10 cellular contexts compared by ENCODE assay signal in the genomic region with DNA sequence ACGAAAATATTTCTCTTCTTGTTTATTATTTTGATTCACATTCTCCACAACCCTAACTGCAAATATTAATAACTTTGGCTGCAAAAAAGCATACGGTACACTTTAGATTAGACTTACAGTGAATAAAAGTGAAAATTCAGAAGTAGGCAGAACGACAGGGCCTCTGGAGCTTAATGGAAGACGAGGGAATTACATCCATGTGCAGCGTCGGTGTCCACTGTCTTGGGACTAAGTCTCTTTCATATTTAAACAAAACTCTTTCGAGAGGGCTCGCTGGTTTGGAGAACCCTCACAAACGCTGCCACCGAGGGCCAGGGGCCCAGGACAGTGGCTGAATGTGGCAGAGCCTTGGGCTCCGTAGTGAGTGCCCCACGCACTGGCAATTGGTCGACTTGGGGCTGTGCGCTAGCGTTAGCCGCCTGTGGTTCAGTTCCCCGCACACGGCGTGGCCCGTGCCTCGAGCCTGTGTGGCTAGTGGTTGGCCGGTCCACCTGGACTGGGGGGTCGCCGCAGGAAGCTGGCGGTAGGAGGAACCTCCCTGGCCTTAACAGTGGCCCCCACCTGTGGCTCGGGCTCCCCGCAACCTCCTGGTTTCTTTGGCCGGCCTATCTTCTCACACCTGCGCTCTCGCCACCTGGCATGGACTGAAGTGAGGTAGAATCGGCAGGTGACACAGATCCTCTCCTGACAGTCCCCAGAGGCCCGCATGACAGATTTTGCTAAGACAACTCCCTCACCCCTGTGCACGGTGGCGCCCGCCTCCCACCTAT. TPM values are rescaled to one million over a fixed set of nuclear protein-coding genes. Genes with fewer than 3 reads are reported as not detected.
DNase-seq lines count a peak whose midpoint lies in the region; ATAC-seq, FAIRE-seq and TF ChIP-seq lines count a peak whose summit lies in the region.
"Had no signal": no experiment of that assay in that cellular context is flagged by ENCODE, and none has a peak within 500 bp of the region (broad histone marks: within the 10 kb centered on the region; RNA-seq: fewer than 3 reads in every experiment).

No MANE protein-coding gene starts in this region.

- DNase-seq in HepG2 (ENCODE audit: low spot score) (no peak), right lobe of liver (no peak), RPMI8226 (peak; percentile 11), left colon (no peak), upper lobe of left lung (peak in 1 of 2 donors; percentile 72), C1 segment of cervical spinal cord (lab: John Stamatoyannopoulos, UW) (no peak), cerebellum (ENCODE audit: low spot score) (no peak)
- DNase-seq: activated T-cell treated with anti-CD3 and anti-CD28 coated beads, Interleukin-2, amount 50 U/mL, for 4 hours had no signal

- H3K27ac ChIP-seq in HepG2 (ENCODE audit: extremely low read length, insufficient read depth, low read length) (no peak overlapping the region), right lobe of liver (no peak overlapping the region), upper lobe of left lung (no peak overlapping the region)
- H3K27ac ChIP-seq: HL-60 had no signal

- no peak overlapping the region for H3K27ac Mint-ChIP-seq in stimulated activated memory B cell treated with anti-CD40 and anti-IgM and Interleukin-4, amounts not matched to agents 10 μg/mL and 1 μg/mL and 100 μg/mL, for 72 hours

- in situ Hi-C loops in HepG2 (cut with HindIII; ENCODE audit: extremely low pct_ligation_motif_present, low pct_unique_long_range_greater_than_20kb), result no loop called here

- TF ChIP-seq EP300 in HepG2 (IDR thresholded peaks at IDR 0.05; ENCODE audit: low read depth in 2 of 2, low read length in 2 of 2) (no peak), HepG2 (CRISPR knock-in tag; IDR thresholded peaks at IDR 0.05; ENCODE audit: borderline replicate concordance) (no peak), upper lobe of left lung (IDR thresholded peaks at IDR 0.05) (no peak)

- intact Hi-C loops in HepG2 (cut with micrococcal nuclease; ENCODE audit: unreplicated experiment) (no loop called here), right lobe of liver (cut with DNase I) (no loop called here), left colon (cut with DNase I, micrococcal nuclease) (no loop called here)

- TF ChIP-seq CTCF in HepG2 (CRISPR knock-in tag; IDR thresholded peaks at IDR 0.05) (no peak), right lobe of liver (IDR thresholded peaks at IDR 0.05) (no peak), upper lobe of left lung (IDR thresholded peaks at IDR 0.05) (no peak)

- no peak overlapping the region for H3K4me2 ChIP-seq in HepG2 (ENCODE audit: low read depth, low read length)

- TF ChIP-seq RAD21 in HepG2 (CRISPR knock-in tag; IDR thresholded peaks at IDR 0.05), result no peak

- peaks cover 20% of the 10 kb centered on the region for H3K4me1 Mint-ChIP-seq in stimulated activated memory B cell treated with anti-CD40 and anti-IgM and Interleukin-4, amounts not matched to agents 10 μg/mL and 1 μg/mL and 100 μg/mL, for 72 hours

- H3K36me3 ChIP-seq in HepG2 (replicated peaks in 1 of 2; ENCODE audit: control insufficient read depth in 1 of 2, insufficient read depth in 2 of 2, low read length in 2 of 2), result no peaks in the 10 kb centered on the region
- H3K36me3 ChIP-seq in right lobe of liver, result no peaks in the 10 kb centered on the region
- no peaks in the 10 kb centered on the region for H3K36me3 ChIP-seq in upper lobe of left lung

- no peak for FAIRE-seq in HepG2 (lab: Jason Lieb, UNC)

- CTCF ChIA-PET in HepG2 (lab: Yijun Ruan, JAX; ENCODE audit: low intra/inter-chr PET ratio, low total read pairs), result no interaction called here

- ATAC-seq in HepG2 (no peak), right lobe of liver (no peak), left colon (peak; percentile 29), upper lobe of left lung (ENCODE audit: low FRiP score in 2 of 2) (no peak)
- no peak for ATAC-seq in stimulated activated memory B cell treated with anti-CD40 and anti-IgM and Interleukin-4, amounts not matched to agents 10 μg/mL and 1 μg/mL and 100 μg/mL, for 72 hours

- H2AFZ ChIP-seq in HepG2 (ENCODE audit: low read length), result no peak overlapping the region

- peaks cover 2% of the 10 kb centered on the region for H3K9me3 Mint-ChIP-seq in stimulated activated memory B cell treated with anti-CD40 and anti-IgM and Interleukin-4, amounts not matched to agents 10 μg/mL and 1 μg/mL and 100 μg/mL, for 72 hours
- H3K9me3 Mint-ChIP-seq: activated T-cell treated with anti-CD3 and anti-CD28 coated beads, Interleukin-2, amount 50 U/mL, for 4 hours had no signal

- H4K20me1 ChIP-seq in HepG2 (ENCODE audit: insufficient read depth, low read length), result peaks cover 2% of the 10 kb centered on the region; the same call in 1 of the 2 replicates

- H3K27me3 Mint-ChIP-seq in stimulated activated memory B cell treated with anti-CD40 and anti-IgM and Interleukin-4, amounts not matched to agents 10 μg/mL and 1 μg/mL and 100 μg/mL, for 72 hours, result peaks cover 96% of the 10 kb centered on the region

- H3K27me3 ChIP-seq in HepG2 (ENCODE audit: control insufficient read depth in 1 of 2, insufficient read depth in 2 of 2, low read length in 2 of 2), result peaks cover 58 to 97% of the 10 kb centered on the region in 2 experiments
- peaks cover 9 to 75% of the 10 kb centered on the region in 2 donors for H3K27me3 ChIP-seq in right lobe of liver
- H3K27me3 ChIP-seq in upper lobe of left lung, result peaks cover 0 to 90% (median 63%) of the 10 kb centered on the region in 4 donors

- no peak overlapping the region for H3K4me3 ChIP-seq in HepG2 (replicated peaks in 1 of 3; ENCODE audit: insufficient read depth in 1 of 3, low read depth in 2 of 3, low read length in 3 of 3)
- H3K4me3 ChIP-seq in right lobe of liver, result peak overlapping the region in 1 of 3 donors; percentile 18
- peak overlapping the region in 3 of 4 donors; percentile 25 to 43 (median 37) for H3K4me3 ChIP-seq in upper lobe of left lung

- POLR2A ChIA-PET in HepG2 (lab: Yijun Ruan, JAX), result no interaction called here

- 41% methylated on average over 27 of the region's 35 CpGs for WGBS in HepG2 (ENCODE audit: low lambda C conversion rate)
- WGBS in right lobe of liver (ENCODE audit: insufficient coverage, low coverage, low lambda C conversion rate, missing lambda C conversion rate), result 6% methylated on average over 17 of the region's 35 CpGs
- 6 to 9% methylated on average over 26 to 28 of the region's 35 CpGs for WGBS in upper lobe of left lung, 2 donors

- H3K36me3 Mint-ChIP-seq in stimulated activated memory B cell treated with anti-CD40 and anti-IgM and Interleukin-4, amounts not matched to agents 10 μg/mL and 1 μg/mL and 100 μg/mL, for 72 hours, result no peaks in the 10 kb centered on the region

- H3K4me3 Mint-ChIP-seq in stimulated activated memory B cell treated with anti-CD40 and anti-IgM and Interleukin-4, amounts not matched to agents 10 μg/mL and 1 μg/mL and 100 μg/mL, for 72 hours, result no peak overlapping the region
- H3K4me3 Mint-ChIP-seq: activated T-cell treated with anti-CD3 and anti-CD28 coated beads, Interleukin-2, amount 50 U/mL, for 4 hours had no signal

- H3K4me1 ChIP-seq in HepG2 (ENCODE audit: insufficient read depth, low read length), result peaks cover 21% of the 10 kb centered on the region
- peaks cover 0 to 28% (median 7%) of the 10 kb centered on the region in 4 donors for H3K4me1 ChIP-seq in right lobe of liver
- peaks cover 38 to 69% (median 63%) of the 10 kb centered on the region in 4 donors for H3K4me1 ChIP-seq in upper lobe of left lung

- TF ChIP-seq POLR2A in HepG2 (IDR thresholded peaks at IDR 0.05; ENCODE audit: insufficient read depth in 1 of 2, low read depth in 2 of 2, low read length in 2 of 2) (no peak), right lobe of liver (IDR thresholded peaks at IDR 0.05) (no peak), upper lobe of left lung (IDR thresholded peaks at IDR 0.05) (no peak)

- no peaks in the 10 kb centered on the region for H3K9me3 ChIP-seq in HepG2 (ENCODE audit: low read length)
- no peaks in the 10 kb centered on the region for H3K9me3 ChIP-seq in right lobe of liver
- H3K9me3 ChIP-seq in upper lobe of left lung, result no peaks in the 10 kb centered on the region

- BruUV-seq in HepG2 (replicated peaks; lab: Mats Ljungman, UMichigan), result no TSS peak

- no peaks in the 10 kb centered on the region for H3K79me2 ChIP-seq in HepG2 (ENCODE audit: insufficient read depth, low read length)

- H3K9ac ChIP-seq in HepG2 (ENCODE audit: insufficient read depth, low read depth, low read length), result no peak overlapping the region

TF ChIP-seq in HepG2, 621 proteins besides CTCF, POLR2A, EP300 and RAD21 (continues in another document):
- TF ChIP-seq RCOR2 (CRISPR knock-in tag; IDR thresholded peaks at IDR 0.05), result no peak
- TF ChIP-seq ZIK1 (CRISPR knock-in tag; IDR thresholded peaks at IDR 0.05; ENCODE audit: borderline replicate concordance, low read depth), result no peak
- TF ChIP-seq SCMH1 (CRISPR knock-in tag; IDR thresholded peaks at IDR 0.05; ENCODE audit: borderline replicate concordance), result no peak
- TF ChIP-seq SNRNP70 (IDR thresholded peaks at IDR 0.05; ENCODE audit: low read depth, low read length), result no peak

RNA-seq across cellular contexts. Expression of a gene that starts 0.7 kb away (rescaled TPM):
- total RNA-seq in HepG2 (2016; rRNA removed; fragmentation: Illumina TruSeq; extraction: Trizol) (not detected in 2 replicates), right lobe of liver (not detected), left colon (under 1 TPM; 0.22 to 0.24 TPM), upper lobe of left lung (10 to 100 TPM in 2 of 6 donors, 1 to 10 TPM in 3, under 1 TPM in 1; 0.83 to 12.7 (median 4.7) TPM), cerebellum (not detected)
- total RNA-seq in HepG2 (2016; cell fraction: cytosol; rRNA removed; fragmentation: Illumina TruSeq; extraction: Trizol; ENCODE audit: low read depth), result not detected in 2 replicates
- total RNA-seq in HepG2 (2016; cell fraction: insoluble cytoplasmic fraction; rRNA removed; fragmentation: Illumina TruSeq; extraction: Trizol), result not detected in 2 replicates
- not detected in 2 replicates for total RNA-seq in HepG2 (2016; cell fraction: membrane; rRNA removed; fragmentation: Illumina TruSeq; extraction: Trizol)
- not detected in 2 replicates for total RNA-seq in HepG2 (2016; cell fraction: nucleus; rRNA removed; fragmentation: Illumina TruSeq; extraction: Trizol)
- 0.03 TPM in 2 replicates for polyA plus RNA-seq in HepG2 (2011; rRNA removed)
- polyA plus RNA-seq in HepG2 (2011; cell fraction: cytosol; rRNA removed), result not detected in 2 replicates
- 0.24 TPM in 1 of 2 replicates, not detected in the other for polyA plus RNA-seq in HepG2 (2011; cell fraction: nucleus; rRNA removed)
- polyA plus RNA-seq in HepG2 (2012), result 0.04 and 0.09 TPM in 2 replicates
- polyA plus RNA-seq in HepG2 (2016; cell fraction: cytosol; fragmentation: Illumina TruSeq; extraction: Trizol; ENCODE audit: low read depth), result not detected in 2 replicates
- polyA plus RNA-seq in HepG2 (2016; cell fraction: insoluble cytoplasmic fraction; fragmentation: Illumina TruSeq; extraction: Trizol; ENCODE audit: low read depth), result not detected in 2 replicates
- not detected in 2 replicates for polyA plus RNA-seq in HepG2 (2016; cell fraction: membrane; fragmentation: Illumina TruSeq; extraction: Trizol; ENCODE audit: low read depth)
- polyA plus RNA-seq in HepG2 (2016; cell fraction: nucleus; fragmentation: Illumina TruSeq; extraction: Trizol; ENCODE audit: insufficient read depth, low read depth), result not detected in 2 replicates
- polyA minus RNA-seq in HepG2 (2011; rRNA and poly(A)+ RNA removed; ENCODE audit: low replicate concordance), result 2.0 TPM in 1 of 2 replicates, not detected in the other
- polyA minus RNA-seq in HepG2 (2011; cell fraction: cytosol; rRNA and poly(A)+ RNA removed), result not detected in 2 replicates
- polyA minus RNA-seq in HepG2 (2011; cell fraction: nucleus; rRNA and poly(A)+ RNA removed), result 0.13 TPM in 1 of 2 replicates, not detected in the other

Comparison
In these comparisons a context has a peak if more than half of its experiments do, and no peak if none do; other contexts are left out.
1. H3K4me3 ChIP-seq: peak in upper lobe of left lung (3 of 4); none in HepG2 (0 of 3).